17 cellular contexts compared by ENCODE assay signal in genomic region chr9:27165670-27166069, GRCh38. TPM values are rescaled to one million over a fixed set of nuclear protein-coding genes. Genes with fewer than 3 reads are reported as not detected.
DNase-seq lines count a peak whose midpoint lies in the region; ATAC-seq and TF ChIP-seq lines count a peak whose summit lies in the region.
"Had no signal": no experiment of that assay in that cellular context is flagged by ENCODE, and none has a peak within 500 bp of the region (broad histone marks: within the 10 kb centered on the region; RNA-seq: fewer than 3 reads in every experiment).

No MANE protein-coding gene starts in this region.

- H3K27ac Mint-ChIP-seq in neural crest cell (ENCODE audit: unreplicated experiment) = no peak overlapping the region
- no peak overlapping the region for H3K27ac Mint-ChIP-seq in activated CD4-positive, alpha-beta memory T cell treated with anti-CD3 and anti-CD28 coated beads for 36 hours
- H3K27ac Mint-ChIP-seq: activated naive CD4-positive, alpha-beta T cell treated with anti-CD3 and anti-CD28 coated beads, Interleukin-2, amount 50 U/mL, for 72 hours; IgD-negative memory B cell had no signal

- POLR2A ChIA-PET in activated CD4-positive, alpha-beta memory T cell treated with anti-CD3 and anti-CD28 coated beads for 36 hours (lab: Charles Lee) = no interaction called here

- ATAC-seq in HG03159 (IDR thresholded peaks at IDR 0.05; ENCODE audit: unreplicated experiment) = no peak
- ATAC-seq: activated naive CD4-positive, alpha-beta T cell treated with anti-CD3 and anti-CD28 coated beads, Interleukin-2, amount 50 U/mL, for 72 hours; left lung; pancreas had no signal

- peaks cover 2% of the 10 kb centered on the region for H3K9me3 Mint-ChIP-seq in neural crest cell
- H3K9me3 Mint-ChIP-seq in activated CD4-positive, alpha-beta memory T cell treated with anti-CD3 and anti-CD28 coated beads for 36 hours = peaks cover 5% of the 10 kb centered on the region
- H3K9me3 Mint-ChIP-seq: brain had no signal

- H3K4me3 Mint-ChIP-seq in neural crest cell = no peak overlapping the region
- no peak overlapping the region for H3K4me3 Mint-ChIP-seq in activated CD4-positive, alpha-beta memory T cell treated with anti-CD3 and anti-CD28 coated beads for 36 hours
- H3K4me3 Mint-ChIP-seq: IgD-negative memory B cell had no signal

- no peaks in the 10 kb centered on the region for H3K36me3 Mint-ChIP-seq in neural crest cell (ENCODE audit: low read depth)
- no peaks in the 10 kb centered on the region for H3K36me3 Mint-ChIP-seq in activated CD4-positive, alpha-beta memory T cell treated with anti-CD3 and anti-CD28 coated beads for 36 hours
- H3K36me3 Mint-ChIP-seq: activated naive CD4-positive, alpha-beta T cell treated with anti-CD3 and anti-CD28 coated beads, Interleukin-2, amount 50 U/mL, for 72 hours; brain; IgD-negative memory B cell had no signal

- TF ChIP-seq CTCF in GM12872 (IDR thresholded peaks at IDR 0.05; ENCODE audit: insufficient read depth, low read depth, low read length) = 0 out of 3 replicates have a peak, but pooled peaks have one; percentile 23
- peak; percentile 18 for TF ChIP-seq CTCF in choroid plexus epithelial cell (conservative IDR thresholded peaks at IDR 0.05; ENCODE audit: low read depth, low read length)
- TF ChIP-seq CTCF in neural crest cell (conservative IDR thresholded peaks at IDR 0.05) = peak; percentile 34

- no peaks in the 10 kb centered on the region for H3K27me3 Mint-ChIP-seq in neural crest cell (ENCODE audit: low read depth)
- H3K27me3 Mint-ChIP-seq in activated CD4-positive, alpha-beta memory T cell treated with anti-CD3 and anti-CD28 coated beads for 36 hours = peaks cover 6% of the 10 kb centered on the region

- intact Hi-C loops in activated CD4-positive, alpha-beta memory T cell treated with anti-CD3 and anti-CD28 coated beads for 36 hours (cut with micrococcal nuclease) = no loop called here

- DNase-seq in HuH-7.5 (ENCODE audit: low spot score) = peak; percentile 6
- no peak for DNase-seq in choroid plexus epithelial cell (ENCODE audit: low read depth)
- no peak for DNase-seq in neural crest cell (ENCODE audit: low read depth, low spot score)
- DNase-seq in activated CD4-positive, alpha-beta memory T cell treated with anti-CD3 and anti-CD28 coated beads for 36 hours = no peak
- DNase-seq in NCI-H226 = no peak
- DNase-seq: activated T-cell treated with anti-CD3 and anti-CD28 coated beads, Interleukin-2, amount 50 U/mL, for 1 hour; dorsolateral prefrontal cortex; left lung; NCI-H1092; NCI-H2227 treated with DMSO at 0.1 percent for 48 hours; pancreas; small intestine had no signal

- H3K4me3 ChIP-seq in choroid plexus epithelial cell (ENCODE audit: low read depth, low read length) = no peak overlapping the region
- H3K4me3 ChIP-seq: dorsolateral prefrontal cortex, left lung, pancreas had no signal

- CTCF ChIA-PET in activated CD4-positive, alpha-beta memory T cell treated with anti-CD3 and anti-CD28 coated beads for 36 hours (lab: Charles Lee) = no interaction called here

- peaks cover 5% of the 10 kb centered on the region for H3K4me1 Mint-ChIP-seq in neural crest cell
- H3K4me1 Mint-ChIP-seq in activated CD4-positive, alpha-beta memory T cell treated with anti-CD3 and anti-CD28 coated beads for 36 hours (ENCODE audit: low read depth) = no peaks in the 10 kb centered on the region
- H3K4me1 Mint-ChIP-seq: IgD-negative memory B cell had no signal

RNA-seq across cellular contexts. Expression of gene TEK, which starts 56.6 kb away (rescaled TPM):
- 0.89 and 1.0 TPM in 2 replicates for total RNA-seq in neural crest cell
- total RNA-seq in activated CD4-positive, alpha-beta memory T cell treated with anti-CD3 and anti-CD28 coated beads for 36 hours = not detected
- total RNA-seq: activated naive CD4-positive, alpha-beta T cell treated with anti-CD3 and anti-CD28 coated beads, Interleukin-2, amount 50 U/mL, for 72 hours had no signal
